Comparison of ENCODE assay signal across 16 cellular contexts in genomic region chr20:32779500-32780215, GRCh38. TPM values are rescaled to one million over a fixed set of nuclear protein-coding genes. Genes with fewer than 3 reads are reported as not detected.
DNase-seq lines count a peak whose midpoint lies in the region; ATAC-seq, FAIRE-seq and TF ChIP-seq lines count a peak whose summit lies in the region.
"Had no signal": no experiment of that assay in that cellular context is flagged by ENCODE, and none has a peak within 500 bp of the region (broad histone marks: within the 10 kb centered on the region; RNA-seq: fewer than 3 reads in every experiment).

No MANE protein-coding gene starts in this region.

- in situ Hi-C loops in K562 (cut with MboI): loop anchor here (10.0 kb wide), 1 partner anchor 265 kb away; no protein-coding TSS in a partner anchor
- in situ Hi-C loops in transverse colon (cut with MboI; ENCODE audit: low pct_ligation_motif_present in 1 of 4, low pct_unique_long_range_greater_than_20kb in 1 of 4, low sequenced_read_pairs in 3 of 4): loop anchor here in 3 of 4 donors (5.0 to 25.0 kb wide), 4 partner anchors 97 to 267 kb away; partner anchors contain the start of gene C20orf203 (in 1 of the 3)

- TF ChIP-seq EP300 in K562 (IDR thresholded peaks at IDR 0.05; ENCODE audit: low read length) (no peak), transverse colon (IDR thresholded peaks at IDR 0.05; ENCODE audit: low read depth) (no peak)

- intact Hi-C loops in K562 (cut with micrococcal nuclease) (no loop called here), transverse colon (cut with DNase I; ENCODE audit: low total_unique reads) (no loop called here)

- CTCF ChIA-PET in K562 (lab: Yijun Ruan, JAX; ENCODE audit: low intra/inter-chr PET ratio): interaction anchor here (5.0 kb wide), 1 partner anchor 105 kb away, joined by 66 read pairs; the partner anchor contains the start of gene C20orf203

- H4K20me1 ChIP-seq in K562 (replicated peaks; ENCODE audit: control insufficient read depth, insufficient read depth, low read length): peaks cover 16% of the 10 kb centered on the region

- no peak overlapping the region for H2AFZ ChIP-seq in K562 (ENCODE audit: low read depth, low read length)

- peaks cover 5 to 12% of the 10 kb centered on the region in 2 experiments; a peak in 3 of 5 replicates for H3K4me1 ChIP-seq in K562 (replicated peaks in 1 of 2; ENCODE audit: control insufficient read depth in 2 of 2, insufficient read depth in 2 of 2, low read length in 2 of 2)
- peaks cover 0 to 7% (median 0%) of the 10 kb centered on the region in 4 donors for H3K4me1 ChIP-seq in transverse colon

- H3K9me3 ChIP-seq in K562 (replicated peaks; ENCODE audit: control insufficient read depth, insufficient read depth, low read depth, low read length) (no peaks in the 10 kb centered on the region), transverse colon (no peaks in the 10 kb centered on the region)
- H3K9me3 ChIP-seq: SJCRH30 had no signal

- H3K36me3 Mint-ChIP-seq in nephron progenitor cell (ENCODE audit: low read depth): peaks cover 28% of the 10 kb centered on the region
- H3K36me3 Mint-ChIP-seq: activated CD8-positive, alpha-beta memory T cell treated with anti-CD3 and anti-CD28 coated beads, Interleukin-2, amount 10 ng/mL, durations not matched to agents 7 days and 5 days had no signal

- H3K27ac Mint-ChIP-seq in nephron progenitor cell: peak overlapping the region; percentile 48
- H3K27ac Mint-ChIP-seq: activated CD8-positive, alpha-beta memory T cell treated with anti-CD3 and anti-CD28 coated beads, Interleukin-2, amount 10 ng/mL, durations not matched to agents 7 days and 5 days had no signal

- TF ChIP-seq POLR2A in K562 (conservative IDR thresholded peaks at IDR 0.05) (no peak), transverse colon (IDR thresholded peaks at IDR 0.05) (no peak)

- no peak for TF ChIP-seq RAD21 in K562 (CRISPR knock-in tag; conservative IDR thresholded peaks at IDR 0.05 in 1 of 2, IDR thresholded peaks at IDR 0.05 in 1 of 2)

- ATAC-seq in K562: peak; percentile 44; the same call in 1 of the 3 replicates
- ATAC-seq: activated CD8-positive, alpha-beta memory T cell treated with anti-CD3 and anti-CD28 coated beads, Interleukin-2, amount 10 ng/mL, durations not matched to agents 7 days and 5 days had no signal

- H3K27me3 Mint-ChIP-seq in nephron progenitor cell (ENCODE audit: low read depth, poor library complexity): peaks cover 5% of the 10 kb centered on the region
- H3K27me3 Mint-ChIP-seq: activated CD8-positive, alpha-beta memory T cell treated with anti-CD3 and anti-CD28 coated beads, Interleukin-2, amount 10 ng/mL, durations not matched to agents 7 days and 5 days had no signal

- H3K9me1 ChIP-seq in K562 (ENCODE audit: control insufficient read depth, insufficient read depth, low read length): peaks cover 4% of the 10 kb centered on the region

- H3K36me3 ChIP-seq in K562 (ENCODE audit: control insufficient read depth, insufficient read depth, low read length) (peaks cover 87% of the 10 kb centered on the region), transverse colon (no peaks in the 10 kb centered on the region)

- no peak overlapping the region for H3K4me2 ChIP-seq in K562 (ENCODE audit: insufficient read depth, low read length)

- H3K4me1 Mint-ChIP-seq in nephron progenitor cell: peaks cover 50% of the 10 kb centered on the region

- H3K27ac ChIP-seq in K562 (ENCODE audit: extremely low read depth, low read depth, low read length): no peak overlapping the region
- no peak overlapping the region for H3K27ac ChIP-seq in transverse colon
- H3K27ac ChIP-seq: SJCRH30 had no signal

- DNase-seq in ELF-1 (ENCODE audit: low read depth, low spot score) (peak; percentile 78), NCI-H1417 (lab: John Stamatoyannopoulos, UW) (peak in 2 of 3 experiments; percentile 28 to 58), K562 (ENCODE audit: extremely low read depth in 1 of 4, low spot score in 3 of 4) (peak; percentile 24 to 90 (median 81)), nephron progenitor cell (peak; percentile 84), NCI-H526 treated with DMSO at 0.1 percent for 48 hours (lab: John Stamatoyannopoulos, UW) (no peak), SIG-M5 treated with dmso at 0.1 percent for 504 hours (lab: John Stamatoyannopoulos, UW; ENCODE audit: unreplicated experiment) (no peak), transverse colon (no peak), NCI-H1092 treated with DMSO at 0.1 percent for 48 hours (lab: John Stamatoyannopoulos, UW) (no peak)
- DNase-seq: activated CD8-positive, alpha-beta memory T cell treated with anti-CD3 and anti-CD28 coated beads, Interleukin-2, amount 10 ng/mL, durations not matched to agents 7 days and 5 days; dorsolateral prefrontal cortex; KBM-7; NCI-H446 treated with DMSO at 0.1 percent for 48 hours; occipital lobe; OCI-M1; SJCRH30; stimulated activated CD4-positive, alpha-beta T cell treated with anti-CD3 and anti-CD28 coated beads, Interleukin-4, amount 100 ng/mL, for 1 hour had no signal

- FAIRE-seq in K562 (lab: Jason Lieb, UNC): no peak

- no peak overlapping the region for H3K9ac ChIP-seq in K562 (ENCODE audit: insufficient read depth in 1 of 2, low read depth in 2 of 2, low read length in 2 of 2)

- POLR2A ChIA-PET in K562 (lab: Yijun Ruan, JAX): interaction anchor here (0.6 to 1.9 kb wide), 5 partner anchors 11 to 238 kb away, joined by 3 to 11 read pairs (median 4); partner anchors contain the start of gene DNMT3B

- H3K4me3 ChIP-seq in K562 (no peak overlapping the region), transverse colon (no peak overlapping the region)
- H3K4me3 ChIP-seq: SJCRH30 had no signal

- TF ChIP-seq CTCF in K562 (IDR thresholded peaks at IDR 0.05 in 2 of 3, conservative IDR thresholded peaks at IDR 0.05 in 1 of 3; ENCODE audit: insufficient read depth in 2 of 3, low read depth in 1 of 3, low read length in 3 of 3) (no peak), nephron progenitor cell (IDR thresholded peaks at IDR 0.05) (no peak), transverse colon (IDR thresholded peaks at IDR 0.05) (no peak)

- peaks cover 46% of the 10 kb centered on the region for H3K79me2 ChIP-seq in K562 (ENCODE audit: control insufficient read depth, insufficient read depth, low read length)

- H3K9me3 Mint-ChIP-seq in nephron progenitor cell: no peaks in the 10 kb centered on the region

- WGBS in K562 (ENCODE audit: insufficient coverage, low coverage, missing lambda C conversion rate): 96% methylated on average over 8 of the region's 10 CpGs
- WGBS in transverse colon (ENCODE audit: low coverage in 1 of 2), 2 donors: 60 to 89% methylated on average over 1 to 10 of the region's 10 CpGs

- H3K27me3 ChIP-seq in K562 (ENCODE audit: control insufficient read depth in 2 of 2, insufficient read depth in 2 of 2, low read length in 2 of 2) (no peaks in the 10 kb centered on the region), transverse colon (no peaks in the 10 kb centered on the region)
- H3K27me3 ChIP-seq: dorsolateral prefrontal cortex, SJCRH30 had no signal

- no peak overlapping the region for H3K4me3 Mint-ChIP-seq in nephron progenitor cell
- H3K4me3 Mint-ChIP-seq: activated CD8-positive, alpha-beta memory T cell treated with anti-CD3 and anti-CD28 coated beads, Interleukin-2, amount 10 ng/mL, durations not matched to agents 7 days and 5 days had no signal

- no TSS peak for BruUV-seq in K562 (replicated peaks; lab: Mats Ljungman, UMichigan)

RNA-seq across cellular contexts. Expression of gene DNMT3B, which starts 17.5 kb away (rescaled TPM):
- total RNA-seq in K562 (2011; cell fraction: chromatin; rRNA removed; ENCODE audit: low replicate concordance): 81.8 and 85.1 TPM in 2 replicates
- total RNA-seq in K562 (2011; cell fraction: nucleolus; rRNA removed): 51.8 and 54.4 TPM in 2 replicates
- 68.3 and 91.9 TPM in 2 replicates for total RNA-seq in K562 (2011; cell fraction: nucleoplasm; rRNA removed)
- total RNA-seq in K562 (2014; rRNA removed) (49.1 and 53.9 TPM in 2 replicates), K562 (2014; rRNA removed; fragmentation: Illumina TruSeq; extraction: Trizol) (37.2 and 37.5 TPM in 2 replicates), K562 (2015; rRNA removed; fragmentation: Illumina TruSeq; extraction: Trizol) (34.4 and 35.3 TPM in 2 replicates), K562 (2021) (69.5 and 74.8 TPM in 2 replicates), transverse colon (1 to 10 TPM in 1 of 4 donors, under 1 TPM in 3; 0.37 to 6.8 (median 0.67) TPM)
- polyA plus RNA-seq in K562 (2011; rRNA removed) (41.7 and 60.2 TPM in 2 replicates), K562 (2014; fragmentation: Illumina TruSeq; extraction: Trizol) (61.3 and 64.6 TPM in 2 replicates), K562 (2014; fragmentation: Nextera tagmentation; extraction: Ambion mirVana) (10 to 100 TPM in 1 of 2 experiments, 1 to 10 TPM in 1; 9.3 to 11.5 TPM), K562 (2014; rRNA removed) (55.5 and 57.3 TPM in 2 replicates)
- 40.1 and 59.1 TPM in 2 replicates for polyA plus RNA-seq in K562 (2011; cell fraction: cytosol; rRNA removed)
- polyA plus RNA-seq in K562 (2011; cell fraction: nucleus; rRNA removed): 103 and 127 TPM in 2 replicates
- polyA plus RNA-seq in K562 (2012): 27.1 and 34.4 TPM in 2 replicates
- polyA minus RNA-seq in K562 (2011; rRNA and poly(A)+ RNA removed): 18.7 and 34.9 TPM in 2 replicates
- polyA minus RNA-seq in K562 (2011; cell fraction: cytosol; rRNA and poly(A)+ RNA removed): 35.8 and 43.3 TPM in 2 replicates
- 25.0 and 26.7 TPM in 2 replicates for polyA minus RNA-seq in K562 (2011; cell fraction: nucleus; rRNA and poly(A)+ RNA removed)

RNA-seq across cellular contexts. Expression of gene COMMD7, which starts 36.4 kb away (rescaled TPM):
- 20.0 and 25.5 TPM in 2 replicates for total RNA-seq in K562 (2011; cell fraction: chromatin; rRNA removed; ENCODE audit: low replicate concordance)
- total RNA-seq in K562 (2011; cell fraction: nucleolus; rRNA removed): 14.6 and 19.0 TPM in 2 replicates
- total RNA-seq in K562 (2011; cell fraction: nucleoplasm; rRNA removed): 18.1 and 26.9 TPM in 2 replicates
- 24.5 and 27.4 TPM in 2 replicates for total RNA-seq in K562 (2014; rRNA removed)
- total RNA-seq in K562 (2014; rRNA removed; fragmentation: Illumina TruSeq; extraction: Trizol): 33.3 and 34.7 TPM in 2 replicates
- 33.1 and 34.4 TPM in 2 replicates for total RNA-seq in K562 (2015; rRNA removed; fragmentation: Illumina TruSeq; extraction: Trizol)
- 39.8 and 41.5 TPM in 2 replicates for total RNA-seq in K562 (2021)
- 62.8 and 71.5 TPM in 2 replicates for polyA plus RNA-seq in K562 (2011; rRNA removed)
- 47.9 and 63.7 TPM in 2 replicates for polyA plus RNA-seq in K562 (2011; cell fraction: cytosol; rRNA removed)
- 31.9 and 51.6 TPM in 2 replicates for polyA plus RNA-seq in K562 (2011; cell fraction: nucleus; rRNA removed)
- polyA plus RNA-seq in K562 (2012): 52.0 and 91.9 TPM in 2 replicates
- polyA plus RNA-seq in K562 (2014; fragmentation: Illumina TruSeq; extraction: Trizol): 58.2 and 69.1 TPM in 2 replicates
- polyA plus RNA-seq in K562 (2014; fragmentation: Nextera tagmentation; extraction: Ambion mirVana): 10 to 100 TPM; 11.9 to 17.0 TPM
- 44.5 and 49.7 TPM in 2 replicates for polyA plus RNA-seq in K562 (2014; rRNA removed)
- 21.4 and 30.4 TPM in 2 replicates for polyA minus RNA-seq in K562 (2011; rRNA and poly(A)+ RNA removed)
- 16.0 and 16.4 TPM in 2 replicates for polyA minus RNA-seq in K562 (2011; cell fraction: cytosol; rRNA and poly(A)+ RNA removed)
- 4.0 and 8.4 TPM in 2 replicates for polyA minus RNA-seq in K562 (2011; cell fraction: nucleus; rRNA and poly(A)+ RNA removed)
- total RNA-seq in transverse colon: 10 to 100 TPM; 14.3 to 24.8 (median 20.2) TPM

RNA-seq across cellular contexts. Expression of gene MAPRE1, which starts 40.1 kb away (rescaled TPM):
- 21.7 and 45.2 TPM in 2 replicates for total RNA-seq in K562 (2011; cell fraction: chromatin; rRNA removed; ENCODE audit: low replicate concordance)
- 18.0 and 18.8 TPM in 2 replicates for total RNA-seq in K562 (2011; cell fraction: nucleolus; rRNA removed)
- 37.0 and 46.5 TPM in 2 replicates for total RNA-seq in K562 (2011; cell fraction: nucleoplasm; rRNA removed)
- total RNA-seq in K562 (2014; rRNA removed) (94.4 and 103 TPM in 2 replicates), K562 (2014; rRNA removed; fragmentation: Illumina TruSeq; extraction: Trizol) (112 and 120 TPM in 2 replicates), K562 (2015; rRNA removed; fragmentation: Illumina TruSeq; extraction: Trizol) (93.4 and 95.0 TPM in 2 replicates), K562 (2021) (136 and 145 TPM in 2 replicates), transverse colon (10 to 100 TPM; 30.3 to 66.8 (median 60.5) TPM)
- polyA plus RNA-seq in K562 (2011; rRNA removed) (90.6 and 132 TPM in 2 replicates), K562 (2014; fragmentation: Illumina TruSeq; extraction: Trizol) (141 and 159 TPM in 2 replicates), K562 (2014; fragmentation: Nextera tagmentation; extraction: Ambion mirVana) (100 to 1,000 TPM; 159 to 203 TPM), K562 (2014; rRNA removed) (137 and 141 TPM in 2 replicates)
- 41.3 and 89.8 TPM in 2 replicates for polyA plus RNA-seq in K562 (2011; cell fraction: cytosol; rRNA removed)
- polyA plus RNA-seq in K562 (2011; cell fraction: nucleus; rRNA removed): 17.6 and 28.5 TPM in 2 replicates
- 123 and 150 TPM in 2 replicates for polyA plus RNA-seq in K562 (2012)
- polyA minus RNA-seq in K562 (2011; rRNA and poly(A)+ RNA removed): 123 and 131 TPM in 2 replicates
- polyA minus RNA-seq in K562 (2011; cell fraction: cytosol; rRNA and poly(A)+ RNA removed): 52.6 and 59.4 TPM in 2 replicates
- polyA minus RNA-seq in K562 (2011; cell fraction: nucleus; rRNA and poly(A)+ RNA removed): 12.0 and 22.7 TPM in 2 replicates

Comparison
In these comparisons a context has a peak if more than half of its experiments do, and no peak if none do; other contexts are left out.
1. DNase-seq: peak in ELF-1 (single experiment), NCI-H1417 (2 of 3), K562 (4 of 4) and nephron progenitor cell (single experiment); none in NCI-H526 treated with DMSO at 0.1 percent for 48 hours (single experiment), SIG-M5 treated with dmso at 0.1 percent for 504 hours (single experiment), transverse colon (single experiment) and NCI-H1092 treated with DMSO at 0.1 percent for 48 hours (single experiment).
2. RNA of gene DNMT3B, which starts 17.5 kb away (total RNA-seq): 34.4 to 91.9 TPM in K562; 0.37 to 6.8 TPM in transverse colon; every median in the first group is over 4 times any median in the second.